In genomic region chr15:79213650-79214049, GRCh38 we compare ENCODE assay signal across 2 cellular contexts.
TF ChIP-seq lines count a peak whose summit lies in the region.

No MANE protein-coding gene starts in this region.

TF ChIP-seq in HepG2, 621 proteins besides CTCF, POLR2A, EP300 and RAD21 (continued from another document):
- TF ChIP-seq TEF (CRISPR knock-in tag; IDR thresholded peaks at IDR 0.05) = no peak
TF ChIP-seq in HepG2: peak in this region for 2.

TF ChIP-seq in K562, 482 proteins besides CTCF, POLR2A, EP300 and RAD21 (continued from another document):
- TF ChIP-seq THAP12 (CRISPR knock-in tag; IDR thresholded peaks at IDR 0.05) (no peak), ZNF316 (IDR thresholded peaks at IDR 0.05) (peak; percentile 16; the same call in 1 of the 2 replicates), SMAD4 (CRISPR knock-in tag; conservative IDR thresholded peaks at IDR 0.05) (no peak), MAFG (tag; conservative IDR thresholded peaks at IDR 0.05) (0 out of 2 replicates have a peak, but pooled peaks have one; percentile 22), SMARCB1 (IDR thresholded peaks at IDR 0.05; ENCODE audit: insufficient read length, low read depth) (no peak), E2F3 (CRISPR knock-in tag; IDR thresholded peaks at IDR 0.05) (no peak)
